ENCODE assay signal across 23 cellular contexts in genomic region chr10:69070951-69071350, GRCh38.
"Had no signal": no experiment of that assay in that cellular context is flagged by ENCODE, and none has a peak within 500 bp of the region (broad histone marks: within the 10 kb centered on the region; RNA-seq: fewer than 3 reads in every experiment).

No MANE protein-coding gene starts in this region.

- H3K4me3 ChIP-seq: coronary artery, dorsolateral prefrontal cortex, mucosa of descending colon, neural progenitor cell, psoas muscle, sigmoid colon, skin epidermis, stomach, thoracic aorta, transverse colon had no signal

- DNase-seq: dorsolateral prefrontal cortex; effector CD8-positive, alpha-beta T cell; foreskin melanocyte; head of caudate nucleus; hippocampal formation; kidney glomerular epithelial cell; mammary epithelial cell; mucosa of descending colon; naive thymus-derived CD8-positive, alpha-beta T cell; occipital lobe; psoas muscle; retina; stimulated activated CD4-positive, alpha-beta T cell treated with anti-CD3 and anti-CD28 coated beads, Interleukin-2, amount 100 ng/mL, for 24 hours; stimulated activated naive CD4-positive, alpha-beta T cell; stomach; substantia nigra; transverse colon had no signal

- H3K9ac ChIP-seq: neural progenitor cell had no signal

- H3K27ac ChIP-seq: coronary artery, dorsolateral prefrontal cortex, neural progenitor cell, psoas muscle, sigmoid colon, skin epidermis, stomach, thoracic aorta, transverse colon had no signal

- ATAC-seq: mucosa of descending colon; naive thymus-derived CD8-positive, alpha-beta T cell; psoas muscle had no signal

- H2AFZ ChIP-seq: neural progenitor cell had no signal

- H3K27me3 ChIP-seq: neural progenitor cell, sigmoid colon, stomach, transverse colon had no signal

- H3K9me3 ChIP-seq: mucosa of descending colon, psoas muscle, sigmoid colon, stomach, thoracic aorta, transverse colon had no signal

- H3K36me3 ChIP-seq: neural progenitor cell, sigmoid colon, stomach, thoracic aorta, transverse colon had no signal

- H3K4me1 ChIP-seq: neural progenitor cell, psoas muscle, sigmoid colon, transverse colon had no signal

- FAIRE-seq: islet of Langerhans had no signal

- H3K4me2 ChIP-seq: neural progenitor cell had no signal
